Comparison of ENCODE assay signal across 1 cellular context in genomic region chr20:1291191-1291741, GRCh38.
TF ChIP-seq lines count a peak whose summit lies in the region.

No MANE protein-coding gene starts in this region.

TF ChIP-seq in SK-N-SH, 30 proteins besides CTCF, POLR2A, EP300 and RAD21 (continued from another document):
- TF ChIP-seq CHD2 (IDR thresholded peaks at IDR 0.05; ENCODE audit: low read length, partially characterized antibody) (no peak), TAF1 (IDR thresholded peaks at IDR 0.05; ENCODE audit: borderline replicate concordance, low read depth, low read length) (no peak), RXRA (IDR thresholded peaks at IDR 0.05; ENCODE audit: borderline replicate concordance, low read depth) (no peak), MEF2A (IDR thresholded peaks at IDR 0.05; ENCODE audit: borderline replicate concordance, low read depth) (no peak)
